In the genomic region with DNA sequence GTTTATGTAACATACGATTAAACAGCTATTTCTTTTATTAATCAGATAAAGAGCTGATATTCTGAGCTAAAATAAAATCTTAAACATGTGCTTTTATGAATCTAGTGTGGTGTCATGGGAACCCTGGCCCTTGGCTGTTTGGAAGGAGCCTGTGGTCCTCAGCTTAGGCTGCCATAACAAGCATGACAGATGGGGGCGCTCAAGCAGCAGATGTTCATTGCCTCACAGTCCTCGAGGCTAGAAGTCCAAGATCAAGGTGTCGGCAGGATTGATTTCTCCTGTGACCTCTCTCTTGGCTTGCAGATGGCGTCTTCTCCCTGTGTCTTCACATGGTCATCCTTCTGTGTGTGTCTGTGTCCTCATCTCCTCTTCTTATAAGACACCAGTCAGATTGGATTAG, we compare ENCODE assay signal across 10 cellular contexts.
DNase-seq lines count a peak whose midpoint lies in the region; ATAC-seq, FAIRE-seq and TF ChIP-seq lines count a peak whose summit lies in the region.
"Had no signal": no experiment of that assay in that cellular context is flagged by ENCODE, and none has a peak within 500 bp of the region (broad histone marks: within the 10 kb centered on the region; RNA-seq: fewer than 3 reads in every experiment).

No MANE protein-coding gene starts in this region.

- no peaks in the 10 kb centered on the region for H3K4me1 Mint-ChIP-seq in activated CD4-positive, alpha-beta memory T cell treated with anti-CD3 and anti-CD28 coated beads for 36 hours (ENCODE audit: low read depth)
- no peaks in the 10 kb centered on the region for H3K4me1 Mint-ChIP-seq in activated CD4-positive, alpha-beta memory T cell treated with anti-CD3 and anti-CD28 coated beads, Interleukin-2, amount 10 ng/mL, durations not matched to agents 7 days and 5 days
- no peaks in the 10 kb centered on the region for H3K4me1 Mint-ChIP-seq in WTC11
- H3K4me1 Mint-ChIP-seq in nephron progenitor cell, result no peaks in the 10 kb centered on the region

- peaks cover 3% of the 10 kb centered on the region for H3K9me3 Mint-ChIP-seq in activated CD4-positive, alpha-beta memory T cell treated with anti-CD3 and anti-CD28 coated beads for 36 hours
- H3K9me3 Mint-ChIP-seq in activated CD4-positive, alpha-beta memory T cell treated with anti-CD3 and anti-CD28 coated beads, Interleukin-2, amount 10 ng/mL, durations not matched to agents 7 days and 5 days, result no peaks in the 10 kb centered on the region
- H3K9me3 Mint-ChIP-seq in WTC11 (peaks cover 35% of the 10 kb centered on the region), nephron progenitor cell (peaks cover 25% of the 10 kb centered on the region)

- FAIRE-seq in urothelium cell line (lab: Jason Lieb, UNC), result no peak

- ATAC-seq in WTC11 (peak; percentile 62), GM21717 (IDR thresholded peaks at IDR 0.05; ENCODE audit: unreplicated experiment) (no peak)

- CTCF ChIA-PET in activated CD4-positive, alpha-beta memory T cell treated with anti-CD3 and anti-CD28 coated beads for 36 hours (lab: Charles Lee), result interaction anchor here (0.8 to 1.2 kb wide), 6 partner anchors 9 to 100 kb away, joined by 3 read pairs; no protein-coding TSS in a partner anchor
- CTCF ChIA-PET in activated CD4-positive, alpha-beta memory T cell treated with anti-CD3 and anti-CD28 coated beads, Interleukin-2, amount 10 ng/mL, durations not matched to agents 7 days and 5 days (lab: Charles Lee), result interaction anchor here (1.1 to 1.4 kb wide), 3 partner anchors 42 to 455 kb away, joined by 3 to 6 read pairs (median 5); no protein-coding TSS in a partner anchor
- CTCF ChIA-PET in WTC11 (lab: Charles Lee), result interaction anchor here (0.6 to 2.0 kb wide), 14 partner anchors 8 to 1445 kb away, joined by 3 to 7 read pairs (median 4); no protein-coding TSS in a partner anchor

- peak; percentile 50 for DNase-seq in activated CD4-positive, alpha-beta memory T cell treated with anti-CD3 and anti-CD28 coated beads for 36 hours
- no peak for DNase-seq in activated CD4-positive, alpha-beta memory T cell treated with anti-CD3 and anti-CD28 coated beads, Interleukin-2, amount 10 ng/mL, durations not matched to agents 7 days and 5 days
- DNase-seq in HT-29 (ENCODE audit: low spot score) (peak; percentile 12), WTC11 (ENCODE audit: low spot score) (peak; percentile 71), nephron progenitor cell (peak; percentile 15), urothelium cell line (ENCODE audit: low spot score) (no peak), NCI-H1048 (lab: John Stamatoyannopoulos, UW) (no peak)
- DNase-seq: central memory CD4-positive, alpha-beta T cell; NCI-H187 treated with DMSO at 0.1 percent for 48 hours had no signal

- intact Hi-C loops in activated CD4-positive, alpha-beta memory T cell treated with anti-CD3 and anti-CD28 coated beads for 36 hours (cut with micrococcal nuclease), result no loop called here

- POLR2A ChIA-PET in activated CD4-positive, alpha-beta memory T cell treated with anti-CD3 and anti-CD28 coated beads for 36 hours (lab: Charles Lee), result no interaction called here
- POLR2A ChIA-PET in activated CD4-positive, alpha-beta memory T cell treated with anti-CD3 and anti-CD28 coated beads, Interleukin-2, amount 10 ng/mL, durations not matched to agents 7 days and 5 days (lab: Charles Lee), result no interaction called here
- POLR2A ChIA-PET in WTC11 (lab: Charles Lee), result no interaction called here

- H3K27ac Mint-ChIP-seq in activated CD4-positive, alpha-beta memory T cell treated with anti-CD3 and anti-CD28 coated beads for 36 hours, result no peak overlapping the region
- no peak overlapping the region for H3K27ac Mint-ChIP-seq in activated CD4-positive, alpha-beta memory T cell treated with anti-CD3 and anti-CD28 coated beads, Interleukin-2, amount 10 ng/mL, durations not matched to agents 7 days and 5 days
- no peak overlapping the region for H3K27ac Mint-ChIP-seq in WTC11
- no peak overlapping the region for H3K27ac Mint-ChIP-seq in nephron progenitor cell

- H3K4me3 Mint-ChIP-seq in activated CD4-positive, alpha-beta memory T cell treated with anti-CD3 and anti-CD28 coated beads for 36 hours, result no peak overlapping the region
- no peak overlapping the region for H3K4me3 Mint-ChIP-seq in activated CD4-positive, alpha-beta memory T cell treated with anti-CD3 and anti-CD28 coated beads, Interleukin-2, amount 10 ng/mL, durations not matched to agents 7 days and 5 days
- H3K4me3 Mint-ChIP-seq in WTC11 (no peak overlapping the region), nephron progenitor cell (no peak overlapping the region)

- peaks cover 27% of the 10 kb centered on the region for H3K27me3 Mint-ChIP-seq in activated CD4-positive, alpha-beta memory T cell treated with anti-CD3 and anti-CD28 coated beads for 36 hours
- H3K27me3 Mint-ChIP-seq in activated CD4-positive, alpha-beta memory T cell treated with anti-CD3 and anti-CD28 coated beads, Interleukin-2, amount 10 ng/mL, durations not matched to agents 7 days and 5 days, result peaks cover 30% of the 10 kb centered on the region
- peaks cover 3% of the 10 kb centered on the region; the same call in 1 of the 2 replicates for H3K27me3 Mint-ChIP-seq in WTC11 (ENCODE audit: low read depth)
- peaks cover 43% of the 10 kb centered on the region for H3K27me3 Mint-ChIP-seq in nephron progenitor cell (ENCODE audit: low read depth, poor library complexity)

- TF ChIP-seq CTCF in WTC11 (IDR thresholded peaks at IDR 0.05) (peak; percentile 51), nephron progenitor cell (IDR thresholded peaks at IDR 0.05) (no peak)

- H3K36me3 Mint-ChIP-seq in activated CD4-positive, alpha-beta memory T cell treated with anti-CD3 and anti-CD28 coated beads for 36 hours, result no peaks in the 10 kb centered on the region
- no peaks in the 10 kb centered on the region for H3K36me3 Mint-ChIP-seq in activated CD4-positive, alpha-beta memory T cell treated with anti-CD3 and anti-CD28 coated beads, Interleukin-2, amount 10 ng/mL, durations not matched to agents 7 days and 5 days (ENCODE audit: low read depth)
- H3K36me3 Mint-ChIP-seq in WTC11, result peaks cover 11% of the 10 kb centered on the region
- no peaks in the 10 kb centered on the region for H3K36me3 Mint-ChIP-seq in nephron progenitor cell (ENCODE audit: low read depth)

TF ChIP-seq in WTC11, 78 proteins besides CTCF, POLR2A, EP300 and RAD21:
- TF ChIP-seq, protein P1, sequence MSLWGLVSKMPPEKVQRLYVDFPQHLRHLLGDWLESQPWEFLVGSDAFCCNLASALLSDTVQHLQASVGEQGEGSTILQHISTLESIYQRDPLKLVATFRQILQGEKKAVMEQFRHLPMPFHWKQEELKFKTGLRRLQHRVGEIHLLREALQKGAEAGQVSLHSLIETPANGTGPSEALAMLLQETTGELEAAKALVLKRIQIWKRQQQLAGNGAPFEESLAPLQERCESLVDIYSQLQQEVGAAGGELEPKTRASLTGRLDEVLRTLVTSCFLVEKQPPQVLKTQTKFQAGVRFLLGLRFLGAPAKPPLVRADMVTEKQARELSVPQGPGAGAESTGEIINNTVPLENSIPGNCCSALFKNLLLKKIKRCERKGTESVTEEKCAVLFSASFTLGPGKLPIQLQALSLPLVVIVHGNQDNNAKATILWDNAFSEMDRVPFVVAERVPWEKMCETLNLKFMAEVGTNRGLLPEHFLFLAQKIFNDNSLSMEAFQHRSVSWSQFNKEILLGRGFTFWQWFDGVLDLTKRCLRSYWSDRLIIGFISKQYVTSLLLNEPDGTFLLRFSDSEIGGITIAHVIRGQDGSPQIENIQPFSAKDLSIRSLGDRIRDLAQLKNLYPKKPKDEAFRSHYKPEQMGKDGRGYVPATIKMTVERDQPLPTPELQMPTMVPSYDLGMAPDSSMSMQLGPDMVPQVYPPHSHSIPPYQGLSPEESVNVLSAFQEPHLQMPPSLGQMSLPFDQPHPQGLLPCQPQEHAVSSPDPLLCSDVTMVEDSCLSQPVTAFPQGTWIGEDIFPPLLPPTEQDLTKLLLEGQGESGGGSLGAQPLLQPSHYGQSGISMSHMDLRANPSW (CRISPR knock-in tag; conservative IDR thresholded peaks at IDR 0.05; ENCODE audit: low read depth), result no peak
- TF ChIP-seq ESRRA (CRISPR knock-in tag; IDR thresholded peaks at IDR 0.05; ENCODE audit: borderline replicate concordance) (no peak), SP1 (CRISPR knock-in tag; conservative IDR thresholded peaks at IDR 0.05) (no peak)
TF ChIP-seq in WTC11: peak in this region for 0.

Comparison
In these comparisons a context has a peak if more than half of its experiments do, and no peak if none do; other contexts are left out.
1. DNase-seq: peak in activated CD4-positive, alpha-beta memory T cell treated with anti-CD3 and anti-CD28 coated beads for 36 hours (single experiment), HT-29 (single experiment), WTC11 (single experiment) and nephron progenitor cell (single experiment); none in activated CD4-positive, alpha-beta memory T cell treated with anti-CD3 and anti-CD28 coated beads, Interleukin-2, amount 10 ng/mL, durations not matched to agents 7 days and 5 days (single experiment), urothelium cell line (single experiment) and NCI-H1048 (single experiment).